Comparison of ENCODE assay signal across 8 cellular contexts in genomic region chr17:731943-732787, GRCh38. TPM values are rescaled to one million over a fixed set of nuclear protein-coding genes. Genes with fewer than 3 reads are reported as not detected.
DNase-seq lines count a peak whose midpoint lies in the region; ATAC-seq, FAIRE-seq and TF ChIP-seq lines count a peak whose summit lies in the region.

Gene TLCD3A, plus strand, starts transcription at chr17:732596. Its CDS starts 52 bp downstream, at chr17:732648.

- peak within 1 kb of the TSS; percentile 98 for H3K27ac ChIP-seq in VCaP
- H3K27ac ChIP-seq in small intestine (ENCODE audit: low read depth in 1 of 2, low read length in 1 of 2): peak within 1 kb of the TSS; percentile 91 to 96

- no peak for TF ChIP-seq RAD21 in Ishikawa (IDR thresholded peaks at IDR 0.05; ENCODE audit: low read depth)

- ATAC-seq in GM19395 (IDR thresholded peaks at IDR 0.05; ENCODE audit: unreplicated experiment): peak; percentile 51

- H3K9me3 ChIP-seq in small intestine (ENCODE audit: control insufficient read depth, low read depth): no peaks in the 10 kb centered on the region

- no peak for TF ChIP-seq EP300 in Ishikawa (IDR thresholded peaks at IDR 0.05; ENCODE audit: borderline replicate concordance)

- TF ChIP-seq CTCF in VCaP (conservative IDR thresholded peaks at IDR 0.05): no peak

- no peaks in the 10 kb centered on the region for H3K4me1 ChIP-seq in small intestine (ENCODE audit: control insufficient read depth in 2 of 2, insufficient read depth in 1 of 2, low read depth in 1 of 2, low read length in 1 of 2)

- no peaks in the 10 kb centered on the region for H3K27me3 ChIP-seq in small intestine (ENCODE audit: control insufficient read depth in 2 of 2, insufficient read depth in 2 of 2, low read length in 2 of 2)

- H3K36me3 ChIP-seq in small intestine (ENCODE audit: control insufficient read depth in 2 of 2, insufficient read depth in 2 of 2, low read length in 2 of 2): no peaks in the 10 kb centered on the region

- DNase-seq in CD1c-positive myeloid dendritic cell (ENCODE audit: extremely low spot score) (peak; percentile 64), cerebellar cortex (ENCODE audit: low spot score) (peak; percentile 43), islet precursor cell (peak; percentile 85), small intestine (peak; percentile 64), GF-D8 (lab: John Stamatoyannopoulos, UW) (no peak)

- H3K4me3 ChIP-seq in small intestine (ENCODE audit: low read depth in 1 of 2, low read length in 2 of 2): peak within 1 kb of the TSS; percentile 60 to 91

- FAIRE-seq in small intestine (lab: Jason Lieb, UNC): no peak

- 0% methylated on average over 35 to 121 of the region's 121 CpGs for WGBS in small intestine, 3 donors

TF ChIP-seq in Ishikawa, 13 proteins besides CTCF, POLR2A, EP300 and RAD21:
- TF ChIP-seq EGR1 (IDR thresholded peaks at IDR 0.05): 0 out of 2 replicates have a peak, but pooled peaks have one; percentile 48
- 0 out of 2 replicates have a peak, but pooled peaks have one; percentile 1 for TF ChIP-seq TCF12 (IDR thresholded peaks at IDR 0.05; ENCODE audit: low read depth)
- TF ChIP-seq USF1 (IDR thresholded peaks at IDR 0.05): peak; percentile 49
- TF ChIP-seq TEAD4 (IDR thresholded peaks at IDR 0.05): no peak
TF ChIP-seq in Ishikawa: peak in this region for 3.

RNA-seq across cellular contexts. Expression of gene TLCD3A, which starts in this region (rescaled TPM):
- polyA plus RNA-seq in small intestine: 10 to 100 TPM in 1 of 3 donors, 1 to 10 TPM in 2; 5.6 to 16.6 (median 7.0) TPM
